1 cellular context compared by ENCODE assay signal in the genomic region with DNA sequence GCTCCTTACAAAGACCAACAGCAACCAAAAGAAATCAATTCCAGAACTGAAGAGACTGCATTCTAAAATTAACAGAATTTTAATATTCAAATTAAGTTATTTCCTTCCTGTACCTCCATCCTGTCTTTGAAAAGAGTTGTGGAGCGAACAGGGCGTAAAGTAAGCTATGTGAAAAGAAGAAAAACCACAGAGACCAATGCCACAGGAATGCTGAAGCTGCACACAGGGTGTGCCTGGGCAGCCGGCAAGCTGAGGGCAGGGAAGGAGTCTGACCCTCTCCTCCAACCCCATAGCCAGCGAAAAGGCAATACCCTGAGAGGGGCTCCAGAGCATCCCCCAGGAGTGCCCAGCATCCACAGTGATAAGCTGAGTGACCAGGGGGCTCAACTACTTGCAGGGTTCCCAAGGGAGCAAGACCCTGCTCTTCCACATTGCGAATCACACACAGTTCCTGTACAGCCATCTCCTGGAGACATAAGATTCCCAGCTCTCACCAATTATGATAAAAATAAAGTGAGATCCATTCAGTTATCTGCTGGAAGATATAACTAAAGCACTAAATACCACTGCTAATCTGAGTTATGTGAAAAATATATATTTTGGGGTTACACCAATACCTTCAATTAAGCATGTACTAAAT.
TF ChIP-seq lines count a peak whose summit lies in the region.

No MANE protein-coding gene starts in this region.

TF ChIP-seq in GM23338, 12 proteins besides CTCF, POLR2A, EP300 and RAD21:
- TF ChIP-seq EZH2phosphoT487 (IDR thresholded peaks at IDR 0.05; ENCODE audit: unreplicated experiment) = no peak
- no peak for TF ChIP-seq EZH2 (IDR thresholded peaks at IDR 0.05; ENCODE audit: low read depth, unreplicated experiment)
- TF ChIP-seq POLR2AphosphoS5 (IDR thresholded peaks at IDR 0.05; ENCODE audit: low read depth) = no peak
- no peak for TF ChIP-seq STAT1 (IDR thresholded peaks at IDR 0.05; ENCODE audit: unreplicated experiment)
- TF ChIP-seq NANOG (IDR thresholded peaks at IDR 0.05; ENCODE audit: borderline replicate concordance) = no peak
- TF ChIP-seq JUNB (IDR thresholded peaks at IDR 0.05; ENCODE audit: unreplicated experiment) = no peak
- TF ChIP-seq CREB1 (CRISPR knock-in tag; IDR thresholded peaks at IDR 0.05; ENCODE audit: low read depth) = no peak
- TF ChIP-seq ZNF114 (CRISPR knock-in tag; IDR thresholded peaks at IDR 0.05) = no peak
- no peak for TF ChIP-seq ZNF462 (CRISPR knock-in tag; IDR thresholded peaks at IDR 0.05)
- TF ChIP-seq, protein P1, sequence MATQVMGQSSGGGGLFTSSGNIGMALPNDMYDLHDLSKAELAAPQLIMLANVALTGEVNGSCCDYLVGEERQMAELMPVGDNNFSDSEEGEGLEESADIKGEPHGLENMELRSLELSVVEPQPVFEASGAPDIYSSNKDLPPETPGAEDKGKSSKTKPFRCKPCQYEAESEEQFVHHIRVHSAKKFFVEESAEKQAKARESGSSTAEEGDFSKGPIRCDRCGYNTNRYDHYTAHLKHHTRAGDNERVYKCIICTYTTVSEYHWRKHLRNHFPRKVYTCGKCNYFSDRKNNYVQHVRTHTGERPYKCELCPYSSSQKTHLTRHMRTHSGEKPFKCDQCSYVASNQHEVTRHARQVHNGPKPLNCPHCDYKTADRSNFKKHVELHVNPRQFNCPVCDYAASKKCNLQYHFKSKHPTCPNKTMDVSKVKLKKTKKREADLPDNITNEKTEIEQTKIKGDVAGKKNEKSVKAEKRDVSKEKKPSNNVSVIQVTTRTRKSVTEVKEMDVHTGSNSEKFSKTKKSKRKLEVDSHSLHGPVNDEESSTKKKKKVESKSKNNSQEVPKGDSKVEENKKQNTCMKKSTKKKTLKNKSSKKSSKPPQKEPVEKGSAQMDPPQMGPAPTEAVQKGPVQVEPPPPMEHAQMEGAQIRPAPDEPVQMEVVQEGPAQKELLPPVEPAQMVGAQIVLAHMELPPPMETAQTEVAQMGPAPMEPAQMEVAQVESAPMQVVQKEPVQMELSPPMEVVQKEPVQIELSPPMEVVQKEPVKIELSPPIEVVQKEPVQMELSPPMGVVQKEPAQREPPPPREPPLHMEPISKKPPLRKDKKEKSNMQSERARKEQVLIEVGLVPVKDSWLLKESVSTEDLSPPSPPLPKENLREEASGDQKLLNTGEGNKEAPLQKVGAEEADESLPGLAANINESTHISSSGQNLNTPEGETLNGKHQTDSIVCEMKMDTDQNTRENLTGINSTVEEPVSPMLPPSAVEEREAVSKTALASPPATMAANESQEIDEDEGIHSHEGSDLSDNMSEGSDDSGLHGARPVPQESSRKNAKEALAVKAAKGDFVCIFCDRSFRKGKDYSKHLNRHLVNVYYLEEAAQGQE (IDR thresholded peaks at IDR 0.05; ENCODE audit: unreplicated experiment) = no peak
- TF ChIP-seq, protein P2, sequence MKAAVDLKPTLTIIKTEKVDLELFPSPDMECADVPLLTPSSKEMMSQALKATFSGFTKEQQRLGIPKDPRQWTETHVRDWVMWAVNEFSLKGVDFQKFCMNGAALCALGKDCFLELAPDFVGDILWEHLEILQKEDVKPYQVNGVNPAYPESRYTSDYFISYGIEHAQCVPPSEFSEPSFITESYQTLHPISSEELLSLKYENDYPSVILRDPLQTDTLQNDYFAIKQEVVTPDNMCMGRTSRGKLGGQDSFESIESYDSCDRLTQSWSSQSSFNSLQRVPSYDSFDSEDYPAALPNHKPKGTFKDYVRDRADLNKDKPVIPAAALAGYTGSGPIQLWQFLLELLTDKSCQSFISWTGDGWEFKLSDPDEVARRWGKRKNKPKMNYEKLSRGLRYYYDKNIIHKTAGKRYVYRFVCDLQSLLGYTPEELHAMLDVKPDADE (IDR thresholded peaks at IDR 0.05) = no peak
- no peak for TF ChIP-seq ZNF331 (CRISPR knock-in tag; IDR thresholded peaks at IDR 0.05; ENCODE audit: low read depth)
